32 cellular contexts compared by ENCODE assay signal in genomic region chr4:99783940-99784339, GRCh38. TPM values are rescaled to one million over a fixed set of nuclear protein-coding genes. Genes with fewer than 3 reads are reported as not detected.
"Had no signal": no experiment of that assay in that cellular context is flagged by ENCODE, and none has a peak within 500 bp of the region (broad histone marks: within the 10 kb centered on the region; RNA-seq: fewer than 3 reads in every experiment).

No MANE protein-coding gene starts in this region.

- H3K27ac Mint-ChIP-seq: activated CD4-positive, alpha-beta T cell treated with anti-CD3 and anti-CD28 coated beads, Interleukin-2, amount 10 ng/mL, durations not matched to agents 24 days and 14 days; activated CD8-positive, alpha-beta T cell treated with anti-CD3 and anti-CD28 coated beads for 36 hours; activated naive CD4-positive, alpha-beta T cell treated with anti-CD3 and anti-CD28 coated beads, Interleukin-2, amount 50 U/mL, for 24 hours; activated naive CD8-positive, alpha-beta T cell treated with anti-CD3 and anti-CD28 coated beads, Interleukin-2, amount 10 ng/mL, durations not matched to agents 7 days and 5 days; activated T-cell treated with anti-CD3 and anti-CD28 coated beads, Interleukin-2, amount 50 U/mL, for 72 hours; activated T-helper 17 cell treated with anti-CD3 and anti-CD28 coated beads, Interleukin-2, amount 50 U/mL, for 72 hours had no signal

- ATAC-seq: activated CD8-positive, alpha-beta T cell treated with anti-CD3 and anti-CD28 coated beads for 36 hours; activated T-cell treated with anti-CD3 and anti-CD28 coated beads, Interleukin-2, amount 50 U/mL, for 72 hours; activated T-helper 17 cell treated with anti-CD3 and anti-CD28 coated beads, Interleukin-2, amount 50 U/mL, for 72 hours had no signal

- DNase-seq: activated CD4-positive, alpha-beta T cell treated with anti-CD3 and anti-CD28 coated beads, Interleukin-2, amount 10 ng/mL, durations not matched to agents 24 days and 14 days; activated CD4-positive, alpha-beta T cell treated with anti-CD3 and anti-CD28 coated beads, Interleukin-2, amount 50 U/mL, for 4 hours; activated CD8-positive, alpha-beta T cell treated with anti-CD3 and anti-CD28 coated beads for 36 hours; activated effector memory CD4-positive, alpha-beta T cell treated with anti-CD3 and anti-CD28 coated beads, Interleukin-2, amount 50 U/mL, for 16 hours; activated naive CD4-positive, alpha-beta T cell; activated naive CD8-positive, alpha-beta T cell treated with anti-CD3 and anti-CD28 coated beads, Interleukin-2, amount 10 ng/mL, durations not matched to agents 7 days and 5 days; activated T-cell treated with anti-CD3 and anti-CD28 coated beads, Interleukin-2, amount 50 U/mL, for 1 hour; activated T-cell treated with anti-CD3 and anti-CD28 coated beads, Interleukin-2, amount 50 U/mL, for 72 hours; amygdala; Kasumi-1; KG1; MM.1S; MV-4-11; NCI-H1092 treated with DMSO at 0.1 percent for 48 hours; NCI-H1417; NCI-H146; NCI-H187; NCI-H2081; NCI-H2171 treated with DMSO at 0.1 percent for 48 hours; NCI-H2227 treated with DMSO at 0.1 percent for 48 hours; NCI-H446; NCI-H510A treated with DMSO at 0.1 percent for 48 hours; NCI-H69; PC-9; Right ventricle myocardium superior; SW 1271; T-helper 1 cell; T1000 had no signal

- H3K4me3 ChIP-seq: ascending aorta, PC-9 had no signal

- H3K4me1 ChIP-seq: ascending aorta had no signal

- H3K27me3 Mint-ChIP-seq: activated CD8-positive, alpha-beta T cell treated with anti-CD3 and anti-CD28 coated beads for 36 hours had no signal

- H3K4me1 Mint-ChIP-seq: activated CD4-positive, alpha-beta T cell treated with anti-CD3 and anti-CD28 coated beads, Interleukin-2, amount 10 ng/mL, durations not matched to agents 24 days and 14 days; activated naive CD4-positive, alpha-beta T cell treated with anti-CD3 and anti-CD28 coated beads, Interleukin-2, amount 50 U/mL, for 24 hours; activated naive CD8-positive, alpha-beta T cell treated with anti-CD3 and anti-CD28 coated beads, Interleukin-2, amount 10 ng/mL, durations not matched to agents 7 days and 5 days; activated T-helper 17 cell treated with anti-CD3 and anti-CD28 coated beads, Interleukin-2, amount 50 U/mL, for 72 hours had no signal

- H3K9me3 ChIP-seq: ascending aorta had no signal

- H2AFZ ChIP-seq: PC-9 had no signal

- H3K4me2 ChIP-seq: PC-9 had no signal

- H3K27me3 ChIP-seq: ascending aorta had no signal

- H3K4me3 Mint-ChIP-seq: activated CD4-positive, alpha-beta T cell treated with anti-CD3 and anti-CD28 coated beads, Interleukin-2, amount 10 ng/mL, durations not matched to agents 24 days and 14 days; activated CD8-positive, alpha-beta T cell treated with anti-CD3 and anti-CD28 coated beads for 36 hours; activated naive CD4-positive, alpha-beta T cell treated with anti-CD3 and anti-CD28 coated beads, Interleukin-2, amount 50 U/mL, for 24 hours; activated naive CD8-positive, alpha-beta T cell treated with anti-CD3 and anti-CD28 coated beads, Interleukin-2, amount 10 ng/mL, durations not matched to agents 7 days and 5 days; activated T-cell treated with anti-CD3 and anti-CD28 coated beads, Interleukin-2, amount 50 U/mL, for 72 hours; activated T-helper 17 cell treated with anti-CD3 and anti-CD28 coated beads, Interleukin-2, amount 50 U/mL, for 72 hours had no signal

- H3K9me3 Mint-ChIP-seq: activated CD8-positive, alpha-beta T cell treated with anti-CD3 and anti-CD28 coated beads for 36 hours; activated naive CD4-positive, alpha-beta T cell treated with anti-CD3 and anti-CD28 coated beads, Interleukin-2, amount 50 U/mL, for 24 hours; activated naive CD8-positive, alpha-beta T cell treated with anti-CD3 and anti-CD28 coated beads, Interleukin-2, amount 10 ng/mL, durations not matched to agents 7 days and 5 days; activated T-cell treated with anti-CD3 and anti-CD28 coated beads, Interleukin-2, amount 50 U/mL, for 72 hours; activated T-helper 17 cell treated with anti-CD3 and anti-CD28 coated beads, Interleukin-2, amount 50 U/mL, for 72 hours had no signal

- H3K36me3 Mint-ChIP-seq: activated naive CD4-positive, alpha-beta T cell treated with anti-CD3 and anti-CD28 coated beads, Interleukin-2, amount 50 U/mL, for 24 hours; activated naive CD8-positive, alpha-beta T cell treated with anti-CD3 and anti-CD28 coated beads, Interleukin-2, amount 10 ng/mL, durations not matched to agents 7 days and 5 days had no signal

- H3K36me3 ChIP-seq: ascending aorta had no signal

- H3K27ac ChIP-seq: ascending aorta, PC-9, RWPE1 had no signal

RNA-seq across cellular contexts. Expression of gene DAPP1, which starts 32.7 kb away (rescaled TPM):
- total RNA-seq: ascending aorta had no signal
